ENCODE assay signal across 24 cellular contexts in the genomic region with DNA sequence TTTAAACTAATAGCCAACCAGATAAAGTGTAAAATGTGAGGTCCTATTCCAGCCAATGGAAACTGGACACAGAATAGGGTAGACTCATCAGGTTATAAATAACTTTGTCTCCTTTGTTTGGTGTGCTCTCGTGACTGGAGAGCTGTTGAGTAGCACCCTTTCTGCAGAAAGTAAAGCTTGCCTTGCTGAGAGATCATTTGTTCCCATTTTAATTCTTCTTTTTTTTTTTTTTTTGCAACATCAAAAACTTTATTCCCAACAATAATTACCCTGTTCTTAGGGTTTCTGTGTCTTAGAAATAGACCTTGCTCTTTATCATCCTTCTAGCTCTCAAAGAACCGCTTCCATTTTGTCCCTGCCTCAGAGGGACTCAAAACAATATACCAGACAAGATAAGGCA.
DNase-seq lines count a peak whose midpoint lies in the region; ATAC-seq, FAIRE-seq and TF ChIP-seq lines count a peak whose summit lies in the region.
"Had no signal": no experiment of that assay in that cellular context is flagged by ENCODE, and none has a peak within 500 bp of the region (broad histone marks: within the 10 kb centered on the region; RNA-seq: fewer than 3 reads in every experiment).

No MANE protein-coding gene starts in this region.

- TF ChIP-seq CTCF in HEK293 (tag by site-specific recombination; IDR thresholded peaks at IDR 0.05), result no peak
- TF ChIP-seq CTCF in ascending aorta (IDR thresholded peaks at IDR 0.05), result no peak
- no peak for TF ChIP-seq CTCF in H1 (IDR thresholded peaks at IDR 0.05; ENCODE audit: control extremely low read depth in 1 of 3, insufficient read depth in 1 of 3, low read depth in 1 of 3, low read length in 3 of 3)

- H3K27me3 ChIP-seq in ascending aorta (no peaks in the 10 kb centered on the region), H1 (replicated peaks in 1 of 4; ENCODE audit: control insufficient read depth in 3 of 4, extremely low read depth in 1 of 4, insufficient read depth in 3 of 4, low read length in 3 of 4) (no peaks in the 10 kb centered on the region)
- H3K27me3 ChIP-seq: BE2C; BLaER1 treated with 17β-estradiol and CSF1 and Interleukin-3, amounts not matched to agents 10 nM and 100 nM had no signal

- TF ChIP-seq EP300 in H1 (IDR thresholded peaks at IDR 0.05; ENCODE audit: borderline replicate concordance in 1 of 2, low read depth in 2 of 2, low read length in 2 of 2), result no peak

- DNase-seq in ascending aorta (ENCODE audit: low spot score in 2 of 2) (no peak), H1 (ENCODE audit: low read depth in 1 of 2, low spot score in 2 of 2) (no peak), NCI-H2171 treated with DMSO at 0.1 percent for 48 hours (lab: John Stamatoyannopoulos, UW) (no peak), COLO668 (lab: John Stamatoyannopoulos, UW; ENCODE audit: unreplicated experiment) (no peak)
- DNase-seq: 8988T; ACHN; AML-193; BE2C; Calu3; CD4-positive, alpha-beta T cell; CD8-positive, alpha-beta memory T cell; COR-L47; DMS53; DMS79 treated with DMSO at 0.1 percent for 48 hours; GF-D8 had no signal

- CTCF ChIA-PET in HEK293 (lab: Yijun Ruan, JAX), result no interaction called here
- CTCF ChIA-PET in H1 (lab: Charles Lee; ENCODE audit: partially characterized antibody), result interaction anchor here (0.7 kb wide), 1 partner anchor 25 kb away, joined by 3 read pairs; no protein-coding TSS in a partner anchor

- H3K4me3 ChIP-seq in HEK293 (ENCODE audit: low read depth, low read length), result no peak overlapping the region
- H3K4me3 ChIP-seq in ascending aorta, result no peak overlapping the region
- no peak overlapping the region for H3K4me3 ChIP-seq in H1 (ENCODE audit: extremely low read depth in 1 of 4, insufficient read depth in 2 of 4, low read depth in 3 of 4, low read length in 4 of 4)
- H3K4me3 ChIP-seq: A549; BLaER1 treated with 17β-estradiol and CSF1 and Interleukin-3, amounts not matched to agents 10 nM and 100 nM; GM23338; HAP-1 had no signal

- H3K4me1 ChIP-seq in HEK293 (ENCODE audit: control insufficient read depth, insufficient read depth, low read length) (no peaks in the 10 kb centered on the region), ascending aorta (peaks cover 7 to 39% of the 10 kb centered on the region in 2 donors), H1 (replicated peaks in 1 of 4; ENCODE audit: control insufficient read depth in 3 of 4, insufficient read depth in 4 of 4, low read length in 3 of 4) (no peaks in the 10 kb centered on the region; a peak in 1 of 7 replicates)
- H3K4me1 ChIP-seq: A549 had no signal

- H3K79me1 ChIP-seq in H1 (ENCODE audit: low read depth, low read length), result no peaks in the 10 kb centered on the region

- H3K18ac ChIP-seq in H1 (ENCODE audit: extremely low read depth, low read length), result no peak overlapping the region

- H3K9me3 ChIP-seq in HEK293 (ENCODE audit: control insufficient read depth, insufficient read depth, low read depth, low read length), result no peaks in the 10 kb centered on the region
- H3K9me3 ChIP-seq in ascending aorta, result peaks cover 0 to 8% of the 10 kb centered on the region in 2 donors
- peaks cover 0 to 6% of the 10 kb centered on the region in 2 experiments; a peak in 1 of 4 replicates for H3K9me3 ChIP-seq in H1 (ENCODE audit: insufficient read depth in 2 of 2, low read depth in 1 of 2, low read length in 1 of 2)
- H3K9me3 ChIP-seq: A549, BE2C had no signal

- 0 out of 2 replicates have a peak overlapping the region, but pooled peaks have one; percentile 51 for H2AFZ ChIP-seq in H1 (ENCODE audit: low read length)
- H2AFZ ChIP-seq: GM23338 had no signal

- no peak overlapping the region for H4K8ac ChIP-seq in H1 (ENCODE audit: extremely low read depth, insufficient read depth, low read length)

- H3K36me3 ChIP-seq in HEK293 (ENCODE audit: control insufficient read depth in 2 of 2, insufficient read depth in 1 of 2, low read length in 2 of 2) (no peaks in the 10 kb centered on the region), ascending aorta (no peaks in the 10 kb centered on the region), H1 (ENCODE audit: control insufficient read depth in 2 of 4, insufficient read depth in 4 of 4, low read length in 3 of 4) (peaks cover 0 to 5% (median 1%) of the 10 kb centered on the region in 4 experiments; a peak in 2 of 8 replicates)
- H3K36me3 ChIP-seq: BE2C; BLaER1 treated with 17β-estradiol and CSF1 and Interleukin-3, amounts not matched to agents 10 nM and 100 nM; HAP-1 had no signal

- no peak overlapping the region for H4K5ac ChIP-seq in H1 (ENCODE audit: insufficient read length, low read depth, low read length)

- no peaks in the 10 kb centered on the region for H4K20me1 ChIP-seq in H1 (replicated peaks in 1 of 2; ENCODE audit: control insufficient read depth in 1 of 2, insufficient read depth in 2 of 2, low read length in 2 of 2)
- H4K20me1 ChIP-seq: BLaER1 treated with 17β-estradiol and CSF1 and Interleukin-3, amounts not matched to agents 10 nM and 100 nM had no signal

- no peak overlapping the region for H3K9ac ChIP-seq in H1 (replicated peaks in 1 of 4; ENCODE audit: extremely low read depth in 1 of 4, low read depth in 3 of 4, low read length in 3 of 4)
- H3K9ac ChIP-seq: BLaER1 treated with 17β-estradiol and CSF1 and Interleukin-3, amounts not matched to agents 10 nM and 100 nM had no signal

- TF ChIP-seq RAD21 in H1 (IDR thresholded peaks at IDR 0.05 in 1 of 2, conservative IDR thresholded peaks at IDR 0.05 in 1 of 2; ENCODE audit: low read depth in 2 of 2, low read length in 2 of 2), result no peak

- no peak overlapping the region for H2AK5ac ChIP-seq in H1 (ENCODE audit: low read depth, low read length)

- no peak overlapping the region for H3K4me2 ChIP-seq in H1 (ENCODE audit: insufficient read depth in 1 of 2, low read depth in 2 of 2, low read length in 2 of 2)
- H3K4me2 ChIP-seq: A549; BLaER1 treated with 17β-estradiol and CSF1 and Interleukin-3, amounts not matched to agents 10 nM and 100 nM; GM23338 had no signal

- H3K27ac ChIP-seq in HEK293 (ENCODE audit: extremely low read depth, low read depth, low read length), result no peak overlapping the region
- H3K27ac ChIP-seq in ascending aorta, result peak overlapping the region; percentile 65 to 74
- no peak overlapping the region for H3K27ac ChIP-seq in H1 (ENCODE audit: low read depth, low read length)
- H3K27ac ChIP-seq: A549; BLaER1 treated with 17β-estradiol and CSF1 and Interleukin-3, amounts not matched to agents 10 nM and 100 nM had no signal

- no peak overlapping the region for H3K4ac ChIP-seq in H1 (replicated peaks; ENCODE audit: insufficient read length, low read depth, low read length)

- no peak overlapping the region for H2BK120ac ChIP-seq in H1 (replicated peaks; ENCODE audit: low read depth, low read length)

- H3K56ac ChIP-seq in H1 (replicated peaks; ENCODE audit: insufficient read length, low read depth, low read length), result no peak overlapping the region

- H2BK15ac ChIP-seq in H1 (ENCODE audit: low read length), result no peak overlapping the region

- ATAC-seq in HG02981 (IDR thresholded peaks at IDR 0.05; ENCODE audit: unreplicated experiment), result no peak
- ATAC-seq: A549, GM23338 had no signal

- H3K23me2 ChIP-seq in H1 (ENCODE audit: low read depth, low read length), result no peaks in the 10 kb centered on the region

- no peak overlapping the region for H2BK5ac ChIP-seq in H1 (ENCODE audit: low read depth, low read length)

- H3K79me2 ChIP-seq in H1 (ENCODE audit: control insufficient read depth in 1 of 2, insufficient read depth in 2 of 2, low read length in 2 of 2), result no peaks in the 10 kb centered on the region

- H2BK20ac ChIP-seq in H1 (ENCODE audit: low read length), result no peak overlapping the region

- no peak for TF ChIP-seq POLR2A in H1 (IDR thresholded peaks at IDR 0.05; ENCODE audit: control extremely low read depth in 1 of 2, low read depth in 2 of 2, low read length in 2 of 2)

- FAIRE-seq in H1 (lab: Jason Lieb, UNC), result no peak
- FAIRE-seq: A549, GM12891, GM18507, H54 had no signal

- no peak overlapping the region for H3K23ac ChIP-seq in H1 (ENCODE audit: insufficient read length)

- H2BK12ac ChIP-seq in H1 (ENCODE audit: low read depth, low read length), result no peak overlapping the region

- H3K14ac ChIP-seq in H1 (ENCODE audit: insufficient read length), result no peak overlapping the region

- H4K91ac ChIP-seq in H1 (replicated peaks; ENCODE audit: insufficient read length, low read length), result no peak overlapping the region

- WGBS in H1 (ENCODE audit: extremely low coverage in 1 of 2, insufficient coverage in 1 of 2, insufficient read length in 1 of 2, insufficient replicate concordance in 2 of 2, low coverage in 1 of 2, low lambda C conversion rate in 2 of 2, missing lambda C conversion rate in 1 of 2), 2 experiments, result 97% methylated on average over 2 of the region's 2 CpGs; no CpG with 5 or more reads in 1 of the 2 experiments

- POLR2A ChIA-PET in HEK293 (lab: Yijun Ruan, JAX) (no interaction called here), H1 (lab: Charles Lee; ENCODE audit: partially characterized antibody) (no interaction called here)

- intact Hi-C loops in ascending aorta (cut with DNase I), result loop anchor here (5.0 to 10.0 kb wide), 3 partner anchors 133 to 484 kb away; partner anchors contain the start of genes ENDOD1 and SESN3

TF ChIP-seq in HEK293, 187 proteins besides CTCF, POLR2A, EP300 and RAD21:
- TF ChIP-seq ZNF510 (tag by site-specific recombination; IDR thresholded peaks at IDR 0.05; ENCODE audit: insufficient replicate concordance) (no peak), SETDB1 (IDR thresholded peaks at IDR 0.05; ENCODE audit: insufficient read length, low read length) (peak; percentile 88)

TF ChIP-seq in H1, 55 proteins besides CTCF, POLR2A, EP300 and RAD21 (continues in another document):
- TF ChIP-seq, protein P1, sequence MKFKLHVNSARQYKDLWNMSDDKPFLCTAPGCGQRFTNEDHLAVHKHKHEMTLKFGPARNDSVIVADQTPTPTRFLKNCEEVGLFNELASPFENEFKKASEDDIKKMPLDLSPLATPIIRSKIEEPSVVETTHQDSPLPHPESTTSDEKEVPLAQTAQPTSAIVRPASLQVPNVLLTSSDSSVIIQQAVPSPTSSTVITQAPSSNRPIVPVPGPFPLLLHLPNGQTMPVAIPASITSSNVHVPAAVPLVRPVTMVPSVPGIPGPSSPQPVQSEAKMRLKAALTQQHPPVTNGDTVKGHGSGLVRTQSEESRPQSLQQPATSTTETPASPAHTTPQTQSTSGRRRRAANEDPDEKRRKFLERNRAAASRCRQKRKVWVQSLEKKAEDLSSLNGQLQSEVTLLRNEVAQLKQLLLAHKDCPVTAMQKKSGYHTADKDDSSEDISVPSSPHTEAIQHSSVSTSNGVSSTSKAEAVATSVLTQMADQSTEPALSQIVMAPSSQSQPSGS (IDR thresholded peaks at IDR 0.05; ENCODE audit: low read length), result no peak
- TF ChIP-seq TAF1 (IDR thresholded peaks at IDR 0.05; ENCODE audit: low read depth, low read length) (no peak), SIX5 (IDR thresholded peaks at IDR 0.05; ENCODE audit: low read depth, low read length) (no peak), SP4 (IDR thresholded peaks at IDR 0.05; ENCODE audit: low read length) (no peak)
- TF ChIP-seq, protein P2, sequence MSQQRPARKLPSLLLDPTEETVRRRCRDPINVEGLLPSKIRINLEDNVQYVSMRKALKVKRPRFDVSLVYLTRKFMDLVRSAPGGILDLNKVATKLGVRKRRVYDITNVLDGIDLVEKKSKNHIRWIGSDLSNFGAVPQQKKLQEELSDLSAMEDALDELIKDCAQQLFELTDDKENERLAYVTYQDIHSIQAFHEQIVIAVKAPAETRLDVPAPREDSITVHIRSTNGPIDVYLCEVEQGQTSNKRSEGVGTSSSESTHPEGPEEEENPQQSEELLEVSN (IDR thresholded peaks at IDR 0.05), result no peak

Comparison
In these comparisons a context has a peak if more than half of its experiments do, and no peak if none do; other contexts are left out.
1. H3K27ac ChIP-seq: peak in ascending aorta (2 of 2); none in HEK293 (single experiment) and H1 (single experiment).